Comparison of ENCODE assay signal across 26 cellular contexts in genomic region chr10:113360870-113361269, GRCh38.
DNase-seq lines count a peak whose midpoint lies in the region; ATAC-seq, FAIRE-seq and TF ChIP-seq lines count a peak whose summit lies in the region.
"Had no signal": no experiment of that assay in that cellular context is flagged by ENCODE, and none has a peak within 500 bp of the region (broad histone marks: within the 10 kb centered on the region; RNA-seq: fewer than 3 reads in every experiment).

No MANE protein-coding gene starts in this region.

- H3K14ac ChIP-seq in H1 (ENCODE audit: insufficient read length), result no peak overlapping the region

- no peak for TF ChIP-seq POLR2A in H1 (IDR thresholded peaks at IDR 0.05; ENCODE audit: control extremely low read depth in 1 of 2, low read depth in 2 of 2, low read length in 2 of 2)

- peaks cover 3% of the 10 kb centered on the region; the same call in 2 of the 3 replicates for H3K9me3 Mint-ChIP-seq in GM23338

- no peak for FAIRE-seq in H1 (lab: Jason Lieb, UNC)
- FAIRE-seq: A549, H54, HTR-8/SVneo had no signal

- no peak overlapping the region for H3K4ac ChIP-seq in H1 (replicated peaks; ENCODE audit: insufficient read length, low read depth, low read length)

- no peak overlapping the region for H4K5ac ChIP-seq in H1 (ENCODE audit: insufficient read length, low read depth, low read length)

- no peak for TF ChIP-seq EP300 in H1 (IDR thresholded peaks at IDR 0.05; ENCODE audit: borderline replicate concordance in 1 of 2, low read depth in 2 of 2, low read length in 2 of 2)

- H2AFZ ChIP-seq in GM23338 (peak overlapping the region; percentile 75; the same call in 1 of the 2 replicates), H1 (ENCODE audit: low read length) (peak overlapping the region; percentile 49; the same call in 1 of the 2 replicates)
- H2AFZ ChIP-seq: PC-9 had no signal

- no peaks in the 10 kb centered on the region for H4K20me1 ChIP-seq in GM23338 (replicated peaks; ENCODE audit: insufficient read depth)
- H4K20me1 ChIP-seq in H1 (replicated peaks in 1 of 2; ENCODE audit: control insufficient read depth in 1 of 2, insufficient read depth in 2 of 2, low read length in 2 of 2), result no peaks in the 10 kb centered on the region

- H3K9me3 ChIP-seq in BE2C (no peaks in the 10 kb centered on the region), H1 (ENCODE audit: insufficient read depth in 2 of 2, low read depth in 1 of 2, low read length in 1 of 2) (peaks cover 0 to 4% of the 10 kb centered on the region in 2 experiments; a peak in 1 of 4 replicates)
- H3K9me3 ChIP-seq in effector memory CD4-positive, alpha-beta T cell (ENCODE audit: control insufficient read depth, low read length), result no peaks in the 10 kb centered on the region
- H3K9me3 ChIP-seq: A549 had no signal

- no peaks in the 10 kb centered on the region for H3K27me3 ChIP-seq in BE2C
- no peaks in the 10 kb centered on the region for H3K27me3 ChIP-seq in GM23338 (ENCODE audit: insufficient read depth)
- H3K27me3 ChIP-seq in H1 (replicated peaks in 1 of 4; ENCODE audit: control insufficient read depth in 3 of 4, extremely low read depth in 1 of 4, insufficient read depth in 3 of 4, low read length in 3 of 4), result no peaks in the 10 kb centered on the region; a peak in 1 of 7 replicates
- no peaks in the 10 kb centered on the region for H3K27me3 ChIP-seq in effector memory CD4-positive, alpha-beta T cell (replicated peaks; ENCODE audit: control insufficient read depth, insufficient read depth, low read length, poor library complexity, severe bottlenecking)

- no peak overlapping the region for H3K23ac ChIP-seq in H1 (ENCODE audit: insufficient read length)

- H3F3A ChIP-seq in GM23338 (replicated peaks; ENCODE audit: low read depth), result no peaks in the 10 kb centered on the region

- H2AK5ac ChIP-seq in H1 (ENCODE audit: low read depth, low read length), result no peak overlapping the region

- no peak overlapping the region for H3K27ac Mint-ChIP-seq in GM23338
- H3K27ac Mint-ChIP-seq: CD8-positive, alpha-beta memory T cell; HFFc6 had no signal

- H3K79me2 ChIP-seq in GM23338 (replicated peaks; ENCODE audit: insufficient read depth) (no peaks in the 10 kb centered on the region), H1 (ENCODE audit: control insufficient read depth in 1 of 2, insufficient read depth in 2 of 2, low read length in 2 of 2) (no peaks in the 10 kb centered on the region)

- no peaks in the 10 kb centered on the region for H3K79me1 ChIP-seq in H1 (ENCODE audit: low read depth, low read length)

- peak; percentile 36 for TF ChIP-seq CTCF in BE2C (IDR thresholded peaks at IDR 0.05; ENCODE audit: low read depth, low read length)
- TF ChIP-seq CTCF in GM23338 (conservative IDR thresholded peaks at IDR 0.05; ENCODE audit: low read depth in 2 of 2), result 0 out of 4 replicates have a peak, but pooled peaks of 1 of the 2 experiments have one; percentile 7
- no peak for TF ChIP-seq CTCF in H1 (IDR thresholded peaks at IDR 0.05; ENCODE audit: control extremely low read depth in 1 of 3, insufficient read depth in 1 of 3, low read depth in 1 of 3, low read length in 3 of 3)

- no peak overlapping the region for H3K4me2 ChIP-seq in GM23338
- no peak overlapping the region for H3K4me2 ChIP-seq in H1 (ENCODE audit: insufficient read depth in 1 of 2, low read depth in 2 of 2, low read length in 2 of 2)
- H3K4me2 ChIP-seq: A549, PC-9 had no signal

- H3K27me3 Mint-ChIP-seq in GM23338 (ENCODE audit: insufficient read depth, low read depth, poor library complexity), result peaks cover 2% of the 10 kb centered on the region

- H2BK12ac ChIP-seq in H1 (ENCODE audit: low read depth, low read length), result no peak overlapping the region

- no peak overlapping the region for H2BK20ac ChIP-seq in H1 (ENCODE audit: low read length)

- peak in 1 of 2 experiments; percentile 9; a peak in 1 of 4 replicates for TF ChIP-seq RAD21 in H1 (IDR thresholded peaks at IDR 0.05 in 1 of 2, conservative IDR thresholded peaks at IDR 0.05 in 1 of 2; ENCODE audit: low read depth in 2 of 2, low read length in 2 of 2)

- intact Hi-C loops in head of caudate nucleus (cut with DNase I), result no loop called here

- no peak overlapping the region for H3K18ac ChIP-seq in H1 (ENCODE audit: extremely low read depth, low read length)

- DNase-seq in BE2C (peak; percentile 48), GM23338 (ENCODE audit: low spot score) (no peak), SK-N-DZ (ENCODE audit: low spot score) (peak; percentile 18), H1 (ENCODE audit: low read depth in 1 of 2, low spot score in 2 of 2) (no peak), head of caudate nucleus (no peak), DMS114 treated with DMSO at 0.1 percent for 48 hours (lab: John Stamatoyannopoulos, UW; ENCODE audit: unreplicated experiment) (no peak)
- DNase-seq in effector memory CD4-positive, alpha-beta T cell, result no peak
- DNase-seq: Calu3; CD8-positive, alpha-beta memory T cell; GDM1; HFFc6; KG1; NCI-H1105; NCI-H146; NCI-H2029 treated with DMSO at 0.1 percent for 48 hours; NCI-H345; NCI-H524; NCI-H774; PC-9; SHP77 treated with DMSO at 0.1 percent for 48 hours; T-helper 1 cell had no signal

- H3K36me3 ChIP-seq in BE2C (no peaks in the 10 kb centered on the region), GM23338 (ENCODE audit: insufficient read depth) (no peaks in the 10 kb centered on the region), H1 (ENCODE audit: control insufficient read depth in 2 of 4, insufficient read depth in 4 of 4, low read length in 3 of 4) (no peaks in the 10 kb centered on the region)
- H3K36me3 ChIP-seq in effector memory CD4-positive, alpha-beta T cell (ENCODE audit: control insufficient read depth, insufficient read depth, low read length), result no peaks in the 10 kb centered on the region

- WGBS in H1 (ENCODE audit: extremely low coverage in 1 of 2, insufficient coverage in 1 of 2, insufficient read length in 1 of 2, insufficient replicate concordance in 2 of 2, low coverage in 1 of 2, low lambda C conversion rate in 2 of 2, missing lambda C conversion rate in 1 of 2), 2 experiments, result 89% methylated on average over 4 of the region's 4 CpGs; no CpG with 5 or more reads in 1 of the 2 experiments

- no peaks in the 10 kb centered on the region for H3K36me3 Mint-ChIP-seq in GM23338 (ENCODE audit: low read depth)

- no peak overlapping the region for H3K9ac ChIP-seq in H1 (replicated peaks in 1 of 4; ENCODE audit: extremely low read depth in 1 of 4, low read depth in 3 of 4, low read length in 3 of 4)

- no peaks in the 10 kb centered on the region for H3K9me2 ChIP-seq in GM23338 (ENCODE audit: insufficient read depth)

- no peak overlapping the region for H2BK15ac ChIP-seq in H1 (ENCODE audit: low read length)

- no peak overlapping the region for H2BK120ac ChIP-seq in H1 (replicated peaks; ENCODE audit: low read depth, low read length)

- H3K56ac ChIP-seq in H1 (replicated peaks; ENCODE audit: insufficient read length, low read depth, low read length), result no peak overlapping the region

- POLR2A ChIA-PET in H1 (lab: Charles Lee; ENCODE audit: partially characterized antibody), result no interaction called here

- H3K4me3 ChIP-seq in BE2C (ENCODE audit: low read depth, low read length) (no peak overlapping the region; the same call in 1 of the 2 replicates), GM23338 (no peak overlapping the region), H1 (ENCODE audit: extremely low read depth in 1 of 4, insufficient read depth in 2 of 4, low read depth in 3 of 4, low read length in 4 of 4) (no peak overlapping the region)
- no peak overlapping the region for H3K4me3 ChIP-seq in effector memory CD4-positive, alpha-beta T cell (ENCODE audit: insufficient read depth, low read depth, low read length, poor library complexity, severe bottlenecking)
- H3K4me3 ChIP-seq: A549, PC-9 had no signal

- H2BK5ac ChIP-seq in H1 (ENCODE audit: low read depth, low read length), result no peak overlapping the region

- H3K4me1 Mint-ChIP-seq in GM23338, result no peaks in the 10 kb centered on the region

- no peaks in the 10 kb centered on the region for H3K23me2 ChIP-seq in H1 (ENCODE audit: low read depth, low read length)

- H3K27ac ChIP-seq in GM23338 (ENCODE audit: low read depth) (no peak overlapping the region), H1 (ENCODE audit: low read depth, low read length) (no peak overlapping the region)
- H3K27ac ChIP-seq in effector memory CD4-positive, alpha-beta T cell (ENCODE audit: insufficient read depth, low read length, poor library complexity, severe bottlenecking), result no peak overlapping the region
- H3K27ac ChIP-seq: A549, PC-9, RWPE1 had no signal

- H4K91ac ChIP-seq in H1 (replicated peaks; ENCODE audit: insufficient read length, low read length), result no peak overlapping the region

- CTCF ChIA-PET in H1 (lab: Charles Lee; ENCODE audit: partially characterized antibody), result interaction anchor here (0.9 to 2.0 kb wide), 8 partner anchors 8 to 214 kb away, joined by 3 to 6 read pairs (median 3); no protein-coding TSS in a partner anchor

- no peak overlapping the region for H3K4me3 Mint-ChIP-seq in GM23338
- H3K4me3 Mint-ChIP-seq: CD8-positive, alpha-beta memory T cell; HFFc6 had no signal

- ATAC-seq in GM23338 (no peak), GM18498 (IDR thresholded peaks at IDR 0.05; ENCODE audit: unreplicated experiment) (no peak)

- peaks cover 6% of the 10 kb centered on the region for H3K4me1 ChIP-seq in BE2C
- H3K4me1 ChIP-seq in GM23338 (ENCODE audit: insufficient read depth), result no peaks in the 10 kb centered on the region
- H3K4me1 ChIP-seq in H1 (replicated peaks in 1 of 4; ENCODE audit: control insufficient read depth in 3 of 4, insufficient read depth in 4 of 4, low read length in 3 of 4), result no peaks in the 10 kb centered on the region
- no peaks in the 10 kb centered on the region for H3K4me1 ChIP-seq in effector memory CD4-positive, alpha-beta T cell (ENCODE audit: control insufficient read depth, insufficient read depth, low read length, poor library complexity, severe bottlenecking)
- H3K4me1 ChIP-seq: A549 had no signal

- H4K8ac ChIP-seq in H1 (ENCODE audit: extremely low read depth, insufficient read depth, low read length), result no peak overlapping the region

TF ChIP-seq in H1, 55 proteins besides CTCF, POLR2A, EP300 and RAD21:
- no peak for TF ChIP-seq SP1 (IDR thresholded peaks at IDR 0.05; ENCODE audit: low read depth, low read length)
- no peak for TF ChIP-seq POLR2AphosphoS5 (IDR thresholded peaks at IDR 0.05; ENCODE audit: low read depth, low read length)

Comparison
In these comparisons a context has a peak if more than half of its experiments do, and no peak if none do; other contexts are left out.
1. DNase-seq: peak in BE2C (single experiment) and SK-N-DZ (single experiment); none in GM23338 (single experiment), H1 (0 of 2), head of caudate nucleus (0 of 42), effector memory CD4-positive, alpha-beta T cell (0 of 3) and DMS114 treated with DMSO at 0.1 percent for 48 hours (single experiment).